13 cellular contexts compared by ENCODE assay signal in genomic region chr11:123065634-123066033, GRCh38. TPM values are rescaled to one million over a fixed set of nuclear protein-coding genes. Genes with fewer than 3 reads are reported as not detected.
DNase-seq lines count a peak whose midpoint lies in the region; ATAC-seq and TF ChIP-seq lines count a peak whose summit lies in the region.
"Had no signal": no experiment of that assay in that cellular context is flagged by ENCODE, and none has a peak within 500 bp of the region (broad histone marks: within the 10 kb centered on the region; RNA-seq: fewer than 3 reads in every experiment).

No MANE protein-coding gene starts in this region.

- CTCF ChIA-PET in MCF 10A (lab: Yijun Ruan, JAX) (interaction anchor here (0.6 to 1.1 kb wide), 3 partner anchors 31 to 196 kb away, joined by 3 to 7 read pairs (median 3); no protein-coding TSS in a partner anchor), mammary epithelial cell (lab: Charles Lee; ENCODE audit: low non-redundant PET) (interaction anchor here (0.6 kb wide), 1 partner anchor 369 kb away, joined by 7 read pairs; no protein-coding TSS in a partner anchor), T-cell (lab: Charles Lee) (interaction anchor here in 1 of 2 donors (1.0 to 2.5 kb wide), 3 partner anchors 9 to 12 kb away, joined by 3 to 12 read pairs (median 5); no protein-coding TSS in a partner anchor)

- H3K4me2 ChIP-seq in mammary epithelial cell (ENCODE audit: insufficient read depth, low read depth, low read length), result no peak overlapping the region

- POLR2A ChIA-PET in MCF 10A (lab: Yijun Ruan, JAX), result interaction anchor here (0.7 to 4.0 kb wide), 2 partner anchors 13 to 21 kb away, joined by 3 to 25 read pairs; no protein-coding TSS in a partner anchor
- POLR2A ChIA-PET in T-cell (lab: Charles Lee), result interaction anchor here in 1 of 2 donors (1.0 kb wide), 1 partner anchor 19 kb away, joined by 6 read pairs; no protein-coding TSS in a partner anchor

- H3K9me3 Mint-ChIP-seq in MCF 10A (ENCODE audit: unreplicated experiment) (no peaks in the 10 kb centered on the region), T-cell (no peaks in the 10 kb centered on the region), type B pancreatic cell (no peaks in the 10 kb centered on the region)

- no peak for TF ChIP-seq CTCF in MCF 10A (IDR thresholded peaks at IDR 0.05; ENCODE audit: unreplicated experiment)
- no peak for TF ChIP-seq CTCF in mammary epithelial cell (conservative IDR thresholded peaks at IDR 0.05 in 1 of 2, IDR thresholded peaks at IDR 0.05 in 1 of 2; ENCODE audit: extremely low read depth in 1 of 2, insufficient read depth in 1 of 2, low read depth in 1 of 2, low read length in 2 of 2)
- TF ChIP-seq CTCF in type B pancreatic cell (conservative IDR thresholded peaks at IDR 0.05), result no peak
- TF ChIP-seq CTCF in GM20000 (IDR thresholded peaks at IDR 0.05; ENCODE audit: extremely low read depth, missing control alignments), result no peak
- TF ChIP-seq CTCF in gastroesophageal sphincter (IDR thresholded peaks at IDR 0.05), result no peak

- DNase-seq in MCF 10A (ENCODE audit: unreplicated experiment) (peak; percentile 70), mammary epithelial cell (no peak), T-cell (no peak), fibroblast of peridontal ligament (ENCODE audit: extremely low read depth) (peak; percentile 84), type B pancreatic cell (ENCODE audit: extremely low spot score, unreplicated experiment) (no peak), GM20000 (ENCODE audit: low spot score) (no peak)
- DNase-seq: activated CD4-positive, CD25-positive, alpha-beta regulatory T cell treated with anti-CD3 and anti-CD28 coated beads, Interleukin-2, amount 50 U/mL, for 72 hours; body of pancreas; MV-4-11 had no signal

- BruUV-seq in MCF 10A (replicated peaks; lab: Mats Ljungman, UMichigan) (no TSS peak), mammary epithelial cell (replicated peaks; lab: Mats Ljungman, UMichigan) (no TSS peak)

- no peaks in the 10 kb centered on the region for H3K27me3 ChIP-seq in mammary epithelial cell (ENCODE audit: insufficient read depth, low read length)
- no peaks in the 10 kb centered on the region for H3K27me3 ChIP-seq in gastroesophageal sphincter
- H3K27me3 ChIP-seq: body of pancreas had no signal

- no peak for ATAC-seq in T-cell (replicated peaks in 1 of 4)
- ATAC-seq in HG02610 (IDR thresholded peaks at IDR 0.05; ENCODE audit: unreplicated experiment), result no peak
- ATAC-seq in gastroesophageal sphincter, result no peak
- ATAC-seq: body of pancreas had no signal

- intact Hi-C loops in MCF 10A (cut with micrococcal nuclease) (no loop called here), mammary epithelial cell (cut with micrococcal nuclease) (no loop called here)

- peaks cover 26% of the 10 kb centered on the region for H3K4me1 Mint-ChIP-seq in MCF 10A (ENCODE audit: insufficient read depth, unreplicated experiment)
- H3K4me1 Mint-ChIP-seq in T-cell, result peaks cover 50 to 62% (median 59%) of the 10 kb centered on the region in 3 donors
- H3K4me1 Mint-ChIP-seq in type B pancreatic cell (ENCODE audit: unreplicated experiment), result peaks cover 36% of the 10 kb centered on the region

- H3K27ac Mint-ChIP-seq in MCF 10A (ENCODE audit: low read depth, unreplicated experiment) (no peak overlapping the region), T-cell (peak overlapping the region; percentile 100), type B pancreatic cell (peak overlapping the region; percentile 70)

- no peak overlapping the region for H3K27ac ChIP-seq in mammary epithelial cell (ENCODE audit: insufficient read depth, low read depth, low read length)
- no peak overlapping the region for H3K27ac ChIP-seq in gastroesophageal sphincter
- H3K27ac ChIP-seq: body of pancreas had no signal

- no peak for TF ChIP-seq EP300 in gastroesophageal sphincter (IDR thresholded peaks at IDR 0.05)

- no peaks in the 10 kb centered on the region for H3K27me3 Mint-ChIP-seq in MCF 10A (ENCODE audit: insufficient read depth, unreplicated experiment)
- H3K27me3 Mint-ChIP-seq in T-cell, result no peaks in the 10 kb centered on the region
- no peaks in the 10 kb centered on the region for H3K27me3 Mint-ChIP-seq in type B pancreatic cell

- H3K9me3 ChIP-seq in mammary epithelial cell (replicated peaks; ENCODE audit: insufficient read depth, low read length) (no peaks in the 10 kb centered on the region), gastroesophageal sphincter (no peaks in the 10 kb centered on the region)
- H3K9me3 ChIP-seq: body of pancreas, HAP-1, thoracic aorta had no signal

- no peak for TF ChIP-seq POLR2A in gastroesophageal sphincter (IDR thresholded peaks at IDR 0.05)

- H3K4me3 ChIP-seq in mammary epithelial cell (replicated peaks in 1 of 3; ENCODE audit: insufficient read depth in 1 of 3, low read depth in 2 of 3, low read length in 3 of 3) (no peak overlapping the region), gastroesophageal sphincter (no peak overlapping the region)
- H3K4me3 ChIP-seq: body of pancreas, HAP-1, thoracic aorta had no signal

- in situ Hi-C loops in mammary epithelial cell (cut with MboI; ENCODE audit: low sequenced_read_pairs in 2 of 2), result no loop called here

- 71% methylated on average over 2 of the region's 2 CpGs for WGBS in mammary epithelial cell (ENCODE audit: low coverage, missing lambda C conversion rate)
- WGBS in gastroesophageal sphincter (ENCODE audit: low coverage in 1 of 2), 2 donors, result 82 to 88% methylated on average over 1 to 2 of the region's 2 CpGs

- H3K4me3 Mint-ChIP-seq in MCF 10A (ENCODE audit: unreplicated experiment), result no peak overlapping the region
- peak overlapping the region; percentile 29 to 99 (median 31) for H3K4me3 Mint-ChIP-seq in T-cell
- H3K4me3 Mint-ChIP-seq in type B pancreatic cell, result peak overlapping the region; percentile 62

- H3K4me1 ChIP-seq in mammary epithelial cell (ENCODE audit: insufficient read depth, low read length) (peaks cover 12% of the 10 kb centered on the region), gastroesophageal sphincter (peaks cover 0 to 61% (median 9%) of the 10 kb centered on the region in 3 donors)

- peaks cover 4% of the 10 kb centered on the region for H4K20me1 ChIP-seq in mammary epithelial cell (ENCODE audit: insufficient read depth, low read length)

- H3K36me3 ChIP-seq in mammary epithelial cell (ENCODE audit: insufficient read depth, low read length) (peaks cover 10% of the 10 kb centered on the region), gastroesophageal sphincter (peaks cover 0 to 6% of the 10 kb centered on the region in 2 donors)
- H3K36me3 ChIP-seq: thoracic aorta had no signal

- dilution Hi-C loops in mammary epithelial cell (cut with HindIII; ENCODE audit: low sequenced_read_pairs), result no loop called here

- H2AFZ ChIP-seq in mammary epithelial cell (ENCODE audit: low read depth, low read length), result no peak overlapping the region

- H3K9ac ChIP-seq in mammary epithelial cell (ENCODE audit: insufficient read depth, low read length), result no peak overlapping the region

- peaks cover 37% of the 10 kb centered on the region for H3K79me2 ChIP-seq in mammary epithelial cell (ENCODE audit: insufficient read depth, low read length)

- H3K36me3 Mint-ChIP-seq in MCF 10A (ENCODE audit: insufficient read depth, unreplicated experiment) (peaks cover 48% of the 10 kb centered on the region), T-cell (peaks cover 20% of the 10 kb centered on the region), type B pancreatic cell (peaks cover 21% of the 10 kb centered on the region)

RNA-seq across cellular contexts. Expression of gene HSPA8, which starts 3.7 kb away (rescaled TPM):
- total RNA-seq in MCF 10A (2022) (443 and 568 TPM in 2 replicates), mammary epithelial cell (1,000 to 10,000 TPM; 1,127 to 2,810 TPM), T-cell (1,000 to 10,000 TPM in 1 of 5 donors, 100 to 1,000 TPM in 4; 791 to 1,086 (median 843) TPM), type B pancreatic cell (ENCODE audit: low replicate concordance) (1,178 and 1,213 TPM in 2 replicates), gastroesophageal sphincter (1,000 to 10,000 TPM in 3 of 4 donors, 100 to 1,000 TPM in 1; 976 to 1,475 (median 1,128) TPM)
- polyA plus RNA-seq in mammary epithelial cell, result 4,037 TPM
- polyA minus RNA-seq in mammary epithelial cell, result 4,508 TPM

Comparison
In these comparisons a context has a peak if more than half of its experiments do, and no peak if none do; other contexts are left out.
1. DNase-seq: peak in MCF 10A (single experiment) and fibroblast of peridontal ligament (single experiment); none in mammary epithelial cell (single experiment), T-cell (0 of 34), type B pancreatic cell (single experiment) and GM20000 (single experiment).